ENCODE assay signal across 9 cellular contexts in genomic region chr12:1575799-1576401, GRCh38. TPM values are rescaled to one million over a fixed set of nuclear protein-coding genes. Genes with fewer than 3 reads are reported as not detected.
A peak's percentile ranks its signal among the peaks of the same experiment; 100 is the strongest.
DNase-seq lines count a peak whose midpoint lies in the region; ATAC-seq, FAIRE-seq and TF ChIP-seq lines count a peak whose summit lies in the region.
"Had no signal": no experiment of that assay in that cellular context is flagged by ENCODE, and none has a peak within 500 bp of the region (broad histone marks: within the 10 kb centered on the region; RNA-seq: fewer than 3 reads in every experiment).

No MANE protein-coding gene starts in this region.

- TF ChIP-seq CTCF in PC-3 (conservative IDR thresholded peaks at IDR 0.05; ENCODE audit: low read depth, low read length) (no peak), H1 (IDR thresholded peaks at IDR 0.05; ENCODE audit: control extremely low read depth in 1 of 3, insufficient read depth in 1 of 3, low read depth in 1 of 3, low read length in 3 of 3) (no peak)

- H3K18ac ChIP-seq in H1 (ENCODE audit: extremely low read depth, low read length) (0 out of 2 replicates have a peak overlapping the region, but pooled peaks have one; percentile 6), mesenchymal stem cell (ENCODE audit: low read depth in 1 of 2, low read length in 2 of 2) (peak overlapping the region; percentile 38 to 81)

- CTCF ChIA-PET in PC-3 (lab: Charles Lee) (interaction anchor here (1.3 kb wide), 1 partner anchor 458 kb away, joined by 7 read pairs; no protein-coding TSS in a partner anchor), H1 (lab: Charles Lee; ENCODE audit: partially characterized antibody) (interaction anchor here (0.6 to 10.2 kb wide), 8 partner anchors 8 to 1350 kb away, joined by 3 to 88 read pairs (median 3); no protein-coding TSS in a partner anchor)
- CTCF ChIA-PET in activated CD4-positive, alpha-beta T cell treated with anti-CD3 and anti-CD28 coated beads for 36 hours (lab: Charles Lee): interaction anchor here (1.0 to 1.5 kb wide), 2 partner anchors 457 to 458 kb away, joined by 3 to 4 read pairs; no protein-coding TSS in a partner anchor

- H2BK5ac ChIP-seq in H1 (ENCODE audit: low read depth, low read length) (no peak overlapping the region), mesenchymal stem cell (ENCODE audit: low read depth, low read length, poor library complexity, severe bottlenecking) (no peak overlapping the region)

- no peaks in the 10 kb centered on the region for H3K23me2 ChIP-seq in H1 (ENCODE audit: low read depth, low read length)

- H3K4me2 ChIP-seq in PC-3 (ENCODE audit: low read length) (peak overlapping the region; percentile 88), H1 (ENCODE audit: insufficient read depth in 1 of 2, low read depth in 2 of 2, low read length in 2 of 2) (no peak overlapping the region), mesenchymal stem cell (ENCODE audit: low read length, poor library complexity, severe bottlenecking) (peak overlapping the region; percentile 36)

- H3K36me3 Mint-ChIP-seq in activated CD4-positive, alpha-beta T cell treated with anti-CD3 and anti-CD28 coated beads for 36 hours (ENCODE audit: low read depth): no peaks in the 10 kb centered on the region

- no TSS peak for BruUV-seq in PC-3 (replicated peaks; lab: Mats Ljungman, UMichigan)

- H2BK120ac ChIP-seq in H1 (replicated peaks; ENCODE audit: low read depth, low read length) (no peak overlapping the region), mesenchymal stem cell (ENCODE audit: low read depth, low read length) (peak overlapping the region; percentile 35)

- no peaks in the 10 kb centered on the region for H3F3A ChIP-seq in PC-3 (ENCODE audit: low read length, unreplicated experiment)

- no peaks in the 10 kb centered on the region for H3K79me2 ChIP-seq in PC-3 (ENCODE audit: low read length)
- no peaks in the 10 kb centered on the region for H3K79me2 ChIP-seq in H1 (ENCODE audit: control insufficient read depth in 1 of 2, insufficient read depth in 2 of 2, low read length in 2 of 2)

- H2BK20ac ChIP-seq in H1 (ENCODE audit: low read length): no peak overlapping the region

- no peaks in the 10 kb centered on the region for H3K79me1 ChIP-seq in H1 (ENCODE audit: low read depth, low read length)
- peaks cover 13% of the 10 kb centered on the region for H3K79me1 ChIP-seq in mesenchymal stem cell (replicated peaks; ENCODE audit: low read length, poor library complexity, severe bottlenecking)

- H3K4ac ChIP-seq in H1 (replicated peaks; ENCODE audit: insufficient read length, low read depth, low read length) (no peak overlapping the region), mesenchymal stem cell (ENCODE audit: low read depth in 1 of 2, low read length in 2 of 2) (peak overlapping the region; percentile 24 to 46)

- H3K4me3 Mint-ChIP-seq in activated CD4-positive, alpha-beta T cell treated with anti-CD3 and anti-CD28 coated beads for 36 hours: no peak overlapping the region

- no peak for FAIRE-seq in H1 (lab: Jason Lieb, UNC)

- no peak for TF ChIP-seq POLR2A in H1 (IDR thresholded peaks at IDR 0.05; ENCODE audit: control extremely low read depth in 1 of 2, low read depth in 2 of 2, low read length in 2 of 2)

- H3K9me3 Mint-ChIP-seq in activated CD4-positive, alpha-beta T cell treated with anti-CD3 and anti-CD28 coated beads for 36 hours (ENCODE audit: low read depth): no peaks in the 10 kb centered on the region

- no peaks in the 10 kb centered on the region for H3K4me1 Mint-ChIP-seq in activated CD4-positive, alpha-beta T cell treated with anti-CD3 and anti-CD28 coated beads for 36 hours

- H4K8ac ChIP-seq in H1 (ENCODE audit: extremely low read depth, insufficient read depth, low read length) (no peak overlapping the region; the same call in 1 of the 2 replicates), mesenchymal stem cell (ENCODE audit: low read length) (no peak overlapping the region)

- intact Hi-C loops in PC-3 (cut with micrococcal nuclease): no loop called here
- intact Hi-C loops in activated CD4-positive, alpha-beta T cell treated with anti-CD3 and anti-CD28 coated beads for 36 hours (cut with DNase I, micrococcal nuclease): no loop called here

- 82% methylated on average over 12 of the region's 12 CpGs; no CpG with 5 or more reads in 1 of the 2 experiments for WGBS in H1 (ENCODE audit: extremely low coverage in 1 of 2, insufficient coverage in 1 of 2, insufficient read length in 1 of 2, insufficient replicate concordance in 2 of 2, low coverage in 1 of 2, low lambda C conversion rate in 2 of 2, missing lambda C conversion rate in 1 of 2), 2 experiments
- 54% methylated on average over 12 of the region's 12 CpGs for WGBS in mesenchymal stem cell
- WGBS in urinary bladder: 14% methylated on average over 12 of the region's 12 CpGs

- no peak overlapping the region for H2AK5ac ChIP-seq in H1 (ENCODE audit: low read depth, low read length)
- H2AK5ac ChIP-seq in mesenchymal stem cell (ENCODE audit: low read length, severe bottlenecking): no peak overlapping the region

- H4K5ac ChIP-seq in H1 (ENCODE audit: insufficient read length, low read depth, low read length): no peak overlapping the region

- H3K14ac ChIP-seq in H1 (ENCODE audit: insufficient read length): no peak overlapping the region
- H3K14ac ChIP-seq in mesenchymal stem cell (ENCODE audit: low read length in 2 of 2): peak overlapping the region in 1 of 2 experiments; percentile 53

- peak overlapping the region; percentile 75 for H2AFZ ChIP-seq in PC-3 (ENCODE audit: low read length)
- no peak overlapping the region for H2AFZ ChIP-seq in H1 (ENCODE audit: low read length)
- no peak overlapping the region for H2AFZ ChIP-seq in mesenchymal stem cell (ENCODE audit: low read depth, low read length)

- ATAC-seq in PC-3: peak; percentile 48
- ATAC-seq in HG02981 (IDR thresholded peaks at IDR 0.05; ENCODE audit: unreplicated experiment): no peak
- no peak for ATAC-seq in activated CD4-positive, alpha-beta T cell treated with anti-CD3 and anti-CD28 coated beads for 36 hours

- no peaks in the 10 kb centered on the region for H3K9me2 ChIP-seq in PC-3 (replicated peaks; ENCODE audit: low read length)

- POLR2A ChIA-PET in PC-3 (lab: Charles Lee; ENCODE audit: unreplicated experiment) (no interaction called here), H1 (lab: Charles Lee; ENCODE audit: partially characterized antibody) (no interaction called here)
- POLR2A ChIA-PET in activated CD4-positive, alpha-beta T cell treated with anti-CD3 and anti-CD28 coated beads for 36 hours (lab: Charles Lee): no interaction called here

- H3K9me3 ChIP-seq in PC-3 (ENCODE audit: low read length): no peaks in the 10 kb centered on the region
- H3K9me3 ChIP-seq in H1 (ENCODE audit: insufficient read depth in 2 of 2, low read depth in 1 of 2, low read length in 1 of 2): no peaks in the 10 kb centered on the region
- no peaks in the 10 kb centered on the region for H3K9me3 ChIP-seq in mesenchymal stem cell (ENCODE audit: control insufficient read depth, low read length)

- H4K91ac ChIP-seq in H1 (replicated peaks; ENCODE audit: insufficient read length, low read length) (no peak overlapping the region), mesenchymal stem cell (ENCODE audit: low read length) (peak overlapping the region; percentile 70)

- H2BK15ac ChIP-seq in H1 (ENCODE audit: low read length) (no peak overlapping the region), mesenchymal stem cell (ENCODE audit: low read depth, poor library complexity, severe bottlenecking) (peak overlapping the region; percentile 26)

- no peak overlapping the region for H3K56ac ChIP-seq in H1 (replicated peaks; ENCODE audit: insufficient read length, low read depth, low read length)

- H4K20me1 ChIP-seq in PC-3 (ENCODE audit: low read length) (no peaks in the 10 kb centered on the region), H1 (replicated peaks in 1 of 2; ENCODE audit: control insufficient read depth in 1 of 2, insufficient read depth in 2 of 2, low read length in 2 of 2) (peaks cover 0 to 2% of the 10 kb centered on the region in 2 experiments)

- no peak overlapping the region for H3K27ac Mint-ChIP-seq in activated CD4-positive, alpha-beta T cell treated with anti-CD3 and anti-CD28 coated beads for 36 hours

- no peaks in the 10 kb centered on the region for H3K36me3 ChIP-seq in PC-3 (ENCODE audit: low read depth, low read length)
- H3K36me3 ChIP-seq in H1 (ENCODE audit: control insufficient read depth in 2 of 4, insufficient read depth in 4 of 4, low read length in 3 of 4): no peaks in the 10 kb centered on the region
- H3K36me3 ChIP-seq in mesenchymal stem cell (ENCODE audit: control insufficient read depth in 1 of 2, insufficient read depth in 2 of 2, low read depth in 1 of 2, low read length in 2 of 2): peaks cover 0 to under 1% of the 10 kb centered on the region in 2 experiments
- no peaks in the 10 kb centered on the region for H3K36me3 ChIP-seq in urinary bladder (ENCODE audit: insufficient read depth)

- H2BK12ac ChIP-seq in H1 (ENCODE audit: low read depth, low read length): no peak overlapping the region
- peak overlapping the region; percentile 45 to 51 for H2BK12ac ChIP-seq in mesenchymal stem cell (ENCODE audit: low read length in 2 of 2)

- DNase-seq in PC-3: peak; percentile 66
- no peak for DNase-seq in H1 (ENCODE audit: low read depth in 1 of 2, low spot score in 2 of 2)
- DNase-seq in mesenchymal stem cell: peak; percentile 63
- DNase-seq in activated CD4-positive, alpha-beta T cell treated with anti-CD3 and anti-CD28 coated beads for 36 hours: no peak
- no peak for DNase-seq in DMS 273 treated with DMSO at 0.1 percent for 48 hours (lab: John Stamatoyannopoulos, UW)
- DNase-seq: NCI-H510A, occipital lobe had no signal

- no peak for TF ChIP-seq EP300 in H1 (IDR thresholded peaks at IDR 0.05; ENCODE audit: borderline replicate concordance in 1 of 2, low read depth in 2 of 2, low read length in 2 of 2)

- no peak for TF ChIP-seq RAD21 in H1 (IDR thresholded peaks at IDR 0.05 in 1 of 2, conservative IDR thresholded peaks at IDR 0.05 in 1 of 2; ENCODE audit: low read depth in 2 of 2, low read length in 2 of 2)

- H3K27me3 ChIP-seq in PC-3 (ENCODE audit: low read length) (no peaks in the 10 kb centered on the region), H1 (replicated peaks in 1 of 4; ENCODE audit: control insufficient read depth in 3 of 4, extremely low read depth in 1 of 4, insufficient read depth in 3 of 4, low read length in 3 of 4) (no peaks in the 10 kb centered on the region; a peak in 4 of 7 replicates), mesenchymal stem cell (ENCODE audit: control insufficient read depth in 1 of 2, insufficient read depth in 1 of 2, low read length in 2 of 2) (no peaks in the 10 kb centered on the region)

- H3K4me1 ChIP-seq in PC-3 (ENCODE audit: insufficient read depth, low read length) (peaks cover 23% of the 10 kb centered on the region), H1 (replicated peaks in 1 of 4; ENCODE audit: control insufficient read depth in 3 of 4, insufficient read depth in 4 of 4, low read length in 3 of 4) (no peaks in the 10 kb centered on the region), mesenchymal stem cell (ENCODE audit: control insufficient read depth, insufficient read depth, low read depth, low read length) (peaks cover 33% of the 10 kb centered on the region), urinary bladder (ENCODE audit: insufficient read depth) (peaks cover 3% of the 10 kb centered on the region)

- H3K23ac ChIP-seq in H1 (ENCODE audit: insufficient read length): no peak overlapping the region
- no peak overlapping the region for H3K23ac ChIP-seq in mesenchymal stem cell (ENCODE audit: low read length in 2 of 2)

- peak overlapping the region; percentile 52 for H3K4me3 ChIP-seq in PC-3 (ENCODE audit: low read length)
- H3K4me3 ChIP-seq in H1 (ENCODE audit: extremely low read depth in 1 of 4, insufficient read depth in 2 of 4, low read depth in 3 of 4, low read length in 4 of 4): no peak overlapping the region
- H3K4me3 ChIP-seq in mesenchymal stem cell (ENCODE audit: insufficient read depth in 1 of 2, low read depth in 1 of 2, low read length in 2 of 2): peak overlapping the region in 1 of 2 experiments; percentile 68
- no peak overlapping the region for H3K4me3 ChIP-seq in urinary bladder (ENCODE audit: low read depth, low read length)

- H3K27me3 Mint-ChIP-seq in activated CD4-positive, alpha-beta T cell treated with anti-CD3 and anti-CD28 coated beads for 36 hours: no peaks in the 10 kb centered on the region

- 0 out of 2 replicates have a peak overlapping the region, but pooled peaks have one; percentile 26 for H3K9ac ChIP-seq in PC-3 (ENCODE audit: low read length)
- no peak overlapping the region for H3K9ac ChIP-seq in H1 (replicated peaks in 1 of 4; ENCODE audit: extremely low read depth in 1 of 4, low read depth in 3 of 4, low read length in 3 of 4)
- peak overlapping the region; percentile 69 for H3K9ac ChIP-seq in mesenchymal stem cell (ENCODE audit: low read length)

- H3K27ac ChIP-seq in PC-3 (ENCODE audit: low read length): peak overlapping the region; percentile 57
- no peak overlapping the region for H3K27ac ChIP-seq in H1 (ENCODE audit: low read depth, low read length)
- peak overlapping the region; percentile 32 for H3K27ac ChIP-seq in mesenchymal stem cell (ENCODE audit: low read length, poor library complexity, severe bottlenecking)
- H3K27ac ChIP-seq in urinary bladder (ENCODE audit: low read depth): peak overlapping the region; percentile 44

RNA-seq across cellular contexts. Expression of gene FBXL14, which starts 18.5 kb away (rescaled TPM):
- total RNA-seq in PC-3 (2014; rRNA removed) (18.3 and 21.8 TPM in 2 replicates), urinary bladder (7.0 TPM)
- 5.5 and 6.2 TPM in 2 replicates for total RNA-seq in H1 (2021; fragmentation: NEBNext Ultra II Directional; extraction: Animal tissue kit (Norgen Biotek cat#: 25700))
- polyA plus RNA-seq in H1 (2011; rRNA removed) (9.6 and 11.7 TPM in 2 replicates), urinary bladder (11.1 TPM)
- 8.7 TPM for polyA plus RNA-seq in H1 (2011; cell fraction: cytosol; rRNA removed)
- polyA plus RNA-seq in H1 (2011; cell fraction: nucleus; rRNA removed): 8.7 TPM
- polyA plus RNA-seq in H1 (2012, experiment 1 of 2): 2.7 to 6.9 TPM (median 5.5 TPM) in 4 replicates
- polyA plus RNA-seq in H1 (2012, experiment 2 of 2): 2.7 TPM
- polyA plus RNA-seq in H1 (2013, experiment 1 of 2): 2.2 TPM
- polyA plus RNA-seq in H1 (2013, experiment 2 of 2): 2.1 TPM
- polyA minus RNA-seq in H1 (2011; rRNA and poly(A)+ RNA removed): 10.8 and 11.9 TPM in 2 replicates
- 10.6 TPM for polyA minus RNA-seq in H1 (2011; cell fraction: cytosol; rRNA and poly(A)+ RNA removed)
- 10.5 TPM for polyA minus RNA-seq in H1 (2011; cell fraction: nucleus; rRNA and poly(A)+ RNA removed)
- 4.3 TPM for polyA plus RNA-seq in mesenchymal stem cell (2013, experiment 1 of 2)
- 4.7 TPM for polyA plus RNA-seq in mesenchymal stem cell (2013, experiment 2 of 2)
- total RNA-seq in activated CD4-positive, alpha-beta T cell treated with anti-CD3 and anti-CD28 coated beads for 36 hours: 10 to 100 TPM; 17.0 to 17.8 TPM

RNA-seq across cellular contexts. Expression of gene WNT5B, which starts 53.1 kb away (rescaled TPM):
- total RNA-seq in PC-3 (2014; rRNA removed) (1.7 and 2.2 TPM in 2 replicates), urinary bladder (9.8 TPM)
- 0.91 and 1.2 TPM in 2 replicates for total RNA-seq in H1 (2021; fragmentation: NEBNext Ultra II Directional; extraction: Animal tissue kit (Norgen Biotek cat#: 25700))
- polyA plus RNA-seq in H1 (2011; rRNA removed) (1.2 TPM in 2 replicates), urinary bladder (25.4 TPM)
- 0.90 TPM for polyA plus RNA-seq in H1 (2011; cell fraction: cytosol; rRNA removed)
- 1.1 TPM for polyA plus RNA-seq in H1 (2011; cell fraction: nucleus; rRNA removed)
- polyA plus RNA-seq in H1 (2012, experiment 1 of 2): 0.36 to 1.3 TPM (median 1.0 TPM) in 4 replicates
- polyA plus RNA-seq in H1 (2012, experiment 2 of 2): 1.4 TPM
- 1.5 TPM for polyA plus RNA-seq in H1 (2013, experiment 1 of 2)
- polyA plus RNA-seq in H1 (2013, experiment 2 of 2): 1.3 TPM
- polyA minus RNA-seq in H1 (2011; rRNA and poly(A)+ RNA removed): 0.32 and 0.46 TPM in 2 replicates
- not detected for polyA minus RNA-seq in H1 (2011; cell fraction: cytosol; rRNA and poly(A)+ RNA removed)
- 1.5 TPM for polyA minus RNA-seq in H1 (2011; cell fraction: nucleus; rRNA and poly(A)+ RNA removed)
- polyA plus RNA-seq in mesenchymal stem cell (2013, experiment 1 of 2): 14.1 TPM
- polyA plus RNA-seq in mesenchymal stem cell (2013, experiment 2 of 2): 16.0 TPM
- total RNA-seq in activated CD4-positive, alpha-beta T cell treated with anti-CD3 and anti-CD28 coated beads for 36 hours: not detected

Comparison
In these comparisons a context has a peak if more than half of its experiments do, and no peak if none do; other contexts are left out.
1. DNase-seq: peak in PC-3 (single experiment) and mesenchymal stem cell (single experiment); none in H1 (0 of 2), activated CD4-positive, alpha-beta T cell treated with anti-CD3 and anti-CD28 coated beads for 36 hours (single experiment) and DMS 273 treated with DMSO at 0.1 percent for 48 hours (single experiment).
2. H3K4me2 ChIP-seq: peak in PC-3 (single experiment) and mesenchymal stem cell (single experiment); none in H1 (0 of 2).
3. H3K9ac ChIP-seq: peak in PC-3 (single experiment) and mesenchymal stem cell (single experiment); none in H1 (0 of 4).